11 cellular contexts compared by ENCODE assay signal in the genomic region with DNA sequence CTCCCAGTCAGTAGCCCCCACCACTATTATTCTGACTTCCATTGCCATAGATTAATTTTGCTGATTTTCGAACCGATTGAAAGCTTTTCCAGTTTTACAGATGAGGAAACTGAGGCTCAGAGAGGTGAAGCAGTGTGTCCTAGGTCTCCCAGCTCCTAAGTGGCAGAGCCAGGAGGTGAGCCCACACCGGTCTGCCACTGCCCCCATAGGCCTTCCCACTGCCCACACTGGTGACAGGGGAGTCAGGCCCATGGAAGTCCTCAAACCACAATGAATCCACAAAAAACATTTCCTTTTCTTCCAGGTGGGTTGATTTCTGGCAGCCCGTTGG. TPM values are rescaled to one million over a fixed set of nuclear protein-coding genes. Genes with fewer than 3 reads are reported as not detected.
DNase-seq lines count a peak whose midpoint lies in the region; ATAC-seq and TF ChIP-seq lines count a peak whose summit lies in the region.
"Had no signal": no experiment of that assay in that cellular context is flagged by ENCODE, and none has a peak within 500 bp of the region (broad histone marks: within the 10 kb centered on the region; RNA-seq: fewer than 3 reads in every experiment).

No MANE protein-coding gene starts in this region.

- H3K4me3 ChIP-seq in esophagus muscularis mucosa (no peak overlapping the region), ovary (no peak overlapping the region), uterus (no peak overlapping the region)

- H3K27me3 ChIP-seq in esophagus muscularis mucosa (no peaks in the 10 kb centered on the region), ovary (no peaks in the 10 kb centered on the region), uterus (no peaks in the 10 kb centered on the region)

- H3K4me1 ChIP-seq in esophagus muscularis mucosa (peaks cover 62 to 85% (median 78%) of the 10 kb centered on the region in 4 donors), ovary (ENCODE audit: insufficient read depth) (peaks cover 32% of the 10 kb centered on the region), uterus (peaks cover 24 to 31% of the 10 kb centered on the region in 2 donors)

- TF ChIP-seq EP300 in esophagus muscularis mucosa (IDR thresholded peaks at IDR 0.05) = no peak
- no peak for TF ChIP-seq EP300 in ovary (IDR thresholded peaks at IDR 0.05)

- WGBS in esophagus muscularis mucosa = 52% methylated on average over 4 of the region's 4 CpGs
- WGBS in ovary, 3 donors = 78 to 83% (median 82%) methylated on average over 4 of the region's 4 CpGs

- H3K36me3 ChIP-seq in esophagus muscularis mucosa = peaks cover 0 to 11% (median 5%) of the 10 kb centered on the region in 4 donors
- no peaks in the 10 kb centered on the region for H3K36me3 ChIP-seq in ovary
- no peaks in the 10 kb centered on the region for H3K36me3 ChIP-seq in uterus

- ATAC-seq in Right ventricle myocardium superior (ENCODE audit: poor library complexity) = peak; percentile 1
- no peak for ATAC-seq in Right ventricle myocardium inferior
- no peak for ATAC-seq in HG02798 (IDR thresholded peaks at IDR 0.05; ENCODE audit: poor library complexity, unreplicated experiment)

- TF ChIP-seq CTCF in esophagus muscularis mucosa (IDR thresholded peaks at IDR 0.05) (no peak), ovary (IDR thresholded peaks at IDR 0.05) (no peak), uterus (IDR thresholded peaks at IDR 0.05) (no peak)

- H3K27ac ChIP-seq in esophagus muscularis mucosa (replicated peaks in 1 of 4) (peak overlapping the region; percentile 90 to 99 (median 96)), ovary (peak overlapping the region; percentile 75 to 79), uterus (peak overlapping the region; percentile 91 to 93)

- DNase-seq in Right ventricle myocardium superior (no peak), Right ventricle myocardium inferior (ENCODE audit: missing footprints) (no peak), esophagus muscularis mucosa (ENCODE audit: extremely low spot score) (no peak), ovary (no peak), uterus (no peak), EL (no peak)
- no peak for DNase-seq in stimulated activated CD4-positive, alpha-beta T cell treated with anti-CD3 and anti-CD28 coated beads, Interleukin-4, amount 100 ng/mL, for 1 hour
- DNase-seq: activated T-cell treated with anti-CD3 and anti-CD28 coated beads, Interleukin-2, amount 50 U/mL, for 1 hour; GOT3; NCI-H1048 had no signal

- TF ChIP-seq POLR2A in esophagus muscularis mucosa (IDR thresholded peaks at IDR 0.05; ENCODE audit: low read depth) (no peak), ovary (IDR thresholded peaks at IDR 0.05) (no peak), uterus (IDR thresholded peaks at IDR 0.05) (no peak)

- intact Hi-C loops in Right ventricle myocardium superior (cut with DNase I) (loop anchor here (5.0 to 10.0 kb wide), 2 partner anchors 47 to 129 kb away; partner anchors contain the start of gene DUSP1), Right ventricle myocardium inferior (cut with DNase I) (loop anchor here (2.0 kb wide), 1 partner anchor 43 kb away; no protein-coding TSS in a partner anchor), esophagus muscularis mucosa (cut with DNase I) (no loop called here), ovary (cut with DNase I) (loop anchor here in 2 of 4 donors (5.0 kb wide), 3 partner anchors 107 to 137 kb away; partner anchors contain the start of gene DUSP1 (in 1 of the 2)), uterus (cut with DNase I; ENCODE audit: low total_unique reads) (loop anchor here (10.0 kb wide), 1 partner anchor 129 kb away; the partner anchor contains the start of gene DUSP1)

- H3K9me3 ChIP-seq in esophagus muscularis mucosa = no peaks in the 10 kb centered on the region
- no peaks in the 10 kb centered on the region for H3K9me3 ChIP-seq in ovary
- no peaks in the 10 kb centered on the region for H3K9me3 ChIP-seq in uterus

RNA-seq across cellular contexts. Expression of gene RPL26L1, which starts 54.9 kb away (rescaled TPM):
- total RNA-seq in Right ventricle myocardium superior (22.8 TPM), Right ventricle myocardium inferior (23.9 TPM), esophagus muscularis mucosa (10 to 100 TPM; 17.8 to 25.8 (median 22.1) TPM), ovary (10 to 100 TPM; 19.8 to 34.8 (median 24.3) TPM), uterus (10 to 100 TPM in 3 of 4 donors, 1 to 10 TPM in 1; 8.7 to 35.3 (median 21.1) TPM)
- 10 to 100 TPM; 36.3 to 42.2 TPM for polyA plus RNA-seq in ovary
